Comparison of ENCODE assay signal across 8 cellular contexts in the genomic region with DNA sequence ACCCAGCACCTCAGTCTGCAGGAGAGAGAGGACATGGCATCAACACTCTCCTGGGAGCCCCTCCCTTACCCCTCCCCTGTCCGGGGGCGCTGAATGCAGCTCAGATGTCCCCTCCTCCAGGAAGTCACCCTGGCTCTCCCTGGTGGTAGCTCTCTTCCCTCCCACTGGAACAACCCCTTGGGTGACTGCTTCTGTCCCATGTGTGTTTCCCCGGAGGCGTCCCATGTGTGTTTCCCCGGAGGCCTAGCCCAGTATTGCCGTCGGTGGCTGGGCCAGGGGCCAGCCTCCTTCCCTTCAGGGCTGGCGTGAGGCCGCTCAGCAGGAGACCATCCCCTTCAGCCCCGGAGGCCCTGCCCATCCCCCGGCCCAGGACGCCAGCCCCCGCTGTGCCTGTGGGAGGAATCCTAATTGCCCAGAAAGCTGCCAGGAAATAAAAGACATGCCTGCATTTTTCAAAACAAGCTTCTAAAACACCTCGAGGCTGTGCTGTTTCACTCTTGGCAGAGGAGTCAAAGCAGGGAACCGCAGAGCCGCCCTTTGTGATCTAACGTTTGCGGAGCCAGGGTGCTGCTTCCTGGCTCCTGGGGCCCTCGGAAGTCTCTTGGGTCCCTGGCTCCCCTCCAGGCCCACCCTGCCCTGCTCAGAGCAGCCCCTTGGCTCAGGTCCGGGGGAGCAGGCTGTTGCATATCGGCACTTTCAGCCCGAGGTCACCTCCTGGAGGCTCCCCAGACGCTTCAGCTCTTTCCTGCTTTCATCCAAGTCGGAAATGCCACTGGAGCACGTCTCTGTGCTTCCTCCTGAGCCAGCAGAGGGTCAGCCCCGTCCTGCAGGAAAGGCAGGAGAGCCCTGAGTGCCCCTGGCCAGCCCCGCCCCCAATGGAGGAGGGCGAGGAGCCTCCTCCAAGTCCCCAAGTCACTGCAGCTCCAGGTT. TPM values are rescaled to one million over a fixed set of nuclear protein-coding genes. Genes with fewer than 3 reads are reported as not detected.
DNase-seq lines count a peak whose midpoint lies in the region; ATAC-seq and TF ChIP-seq lines count a peak whose summit lies in the region.

No MANE protein-coding gene starts in this region.

- POLR2A ChIA-PET in PC-3 (lab: Charles Lee; ENCODE audit: unreplicated experiment): no interaction called here

- peak; percentile 78 for ATAC-seq in PC-3
- ATAC-seq in psoas muscle: peak in 3 of 4 donors; percentile 9 to 21 (median 10)
- ATAC-seq in GM19324 (IDR thresholded peaks at IDR 0.05; ENCODE audit: low FRiP score, unreplicated experiment): no peak

- intact Hi-C loops in PC-3 (cut with micrococcal nuclease): no loop called here
- intact Hi-C loops in psoas muscle (cut with DNase I): no loop called here

- H3F3A ChIP-seq in PC-3 (ENCODE audit: low read length, unreplicated experiment): no peaks in the 10 kb centered on the region

- H3K36me3 ChIP-seq in PC-3 (ENCODE audit: low read depth, low read length) (no peaks in the 10 kb centered on the region), right atrium auricular region (no peaks in the 10 kb centered on the region), psoas muscle (ENCODE audit: insufficient read depth in 1 of 2, low read depth in 1 of 2) (peaks cover 0 to 5% of the 10 kb centered on the region in 2 donors)

- H3K4me3 ChIP-seq in PC-3 (ENCODE audit: low read length) (peak overlapping the region; percentile 52), astrocyte of the cerebellum (ENCODE audit: low read depth, low read length) (peak overlapping the region; percentile 13), right atrium auricular region (peak overlapping the region; percentile 9 to 30), psoas muscle (peak overlapping the region; percentile 16)

- TF ChIP-seq CTCF in PC-3 (conservative IDR thresholded peaks at IDR 0.05; ENCODE audit: low read depth, low read length): no peak
- TF ChIP-seq CTCF in astrocyte of the cerebellum (IDR thresholded peaks at IDR 0.05; ENCODE audit: low read depth, low read length, missing control alignments): peak; percentile 13
- no peak for TF ChIP-seq CTCF in right atrium auricular region (IDR thresholded peaks at IDR 0.05)
- no peak for TF ChIP-seq CTCF in psoas muscle (IDR thresholded peaks at IDR 0.05)

- BruUV-seq in PC-3 (replicated peaks; lab: Mats Ljungman, UMichigan): no TSS peak

- H3K9me3 ChIP-seq in PC-3 (ENCODE audit: low read length): peaks cover 10% of the 10 kb centered on the region; the same call in 1 of the 2 replicates
- H3K9me3 ChIP-seq in right atrium auricular region: peaks cover 0 to 8% of the 10 kb centered on the region in 2 donors
- H3K9me3 ChIP-seq in psoas muscle: no peaks in the 10 kb centered on the region

- H3K79me2 ChIP-seq in PC-3 (ENCODE audit: low read length): no peaks in the 10 kb centered on the region

- no peaks in the 10 kb centered on the region for H4K20me1 ChIP-seq in PC-3 (ENCODE audit: low read length)

- 31 to 39% (median 33%) methylated on average over 27 to 28 of the region's 28 CpGs for WGBS in psoas muscle, 3 donors

- H3K27me3 ChIP-seq in PC-3 (ENCODE audit: low read length): no peaks in the 10 kb centered on the region
- H3K27me3 ChIP-seq in right atrium auricular region: no peaks in the 10 kb centered on the region
- H3K27me3 ChIP-seq in psoas muscle (ENCODE audit: insufficient read depth in 3 of 3, low read length in 2 of 3): no peaks in the 10 kb centered on the region

- peak overlapping the region; percentile 61 for H2AFZ ChIP-seq in PC-3 (ENCODE audit: low read length)

- H3K9me2 ChIP-seq in PC-3 (replicated peaks; ENCODE audit: low read length): no peaks in the 10 kb centered on the region

- DNase-seq in D341Med (ENCODE audit: low spot score): peak; percentile 48
- peak; percentile 48 for DNase-seq in PC-3
- peak; percentile 87 for DNase-seq in astrocyte of the cerebellum (ENCODE audit: low read depth)
- peak; percentile 67 for DNase-seq in right atrium auricular region (ENCODE audit: low spot score)
- peak; percentile 53 to 63 for DNase-seq in psoas muscle
- DNase-seq in AML-193 (lab: John Stamatoyannopoulos, UW): no peak
- DNase-seq in GM19238 (ENCODE audit: insufficient read length, low spot score): no peak

- CTCF ChIA-PET in PC-3 (lab: Charles Lee): no interaction called here

- peaks cover 9% of the 10 kb centered on the region for H3K4me1 ChIP-seq in PC-3 (ENCODE audit: insufficient read depth, low read length)
- peaks cover 0 to 19% of the 10 kb centered on the region in 2 donors for H3K4me1 ChIP-seq in right atrium auricular region
- H3K4me1 ChIP-seq in psoas muscle: peaks cover 37% of the 10 kb centered on the region

- peak overlapping the region; percentile 75 for H3K4me2 ChIP-seq in PC-3 (ENCODE audit: low read length)

- in situ Hi-C loops in astrocyte of the cerebellum (cut with HindIII; ENCODE audit: low sequenced_read_pairs): no loop called here

- H3K27ac ChIP-seq in PC-3 (ENCODE audit: low read length) (peak overlapping the region; percentile 7), right atrium auricular region (peak overlapping the region; percentile 18 to 36), psoas muscle (peak overlapping the region; percentile 2)

- 0 out of 2 replicates have a peak overlapping the region, but pooled peaks have one; percentile 0 for H3K9ac ChIP-seq in PC-3 (ENCODE audit: low read length)

RNA-seq across cellular contexts. Expression of a gene that starts 11.4 kb away (rescaled TPM):
- 0.40 and 0.66 TPM in 2 replicates for total RNA-seq in PC-3 (2014; rRNA removed)
- total RNA-seq in right atrium auricular region: 10 to 100 TPM in 1 of 2 donors, 1 to 10 TPM in 1; 9.9 to 16.4 TPM
- 10 to 100 TPM in 2 of 4 donors, 1 to 10 TPM in 2; 8.6 to 36.9 (median 11.1) TPM for total RNA-seq in psoas muscle
- polyA plus RNA-seq in psoas muscle: 1 to 10 TPM; 7.8 to 9.2 (median 9.2) TPM

Comparison
In these comparisons a context has a peak if more than half of its experiments do, and no peak if none do; other contexts are left out.
1. DNase-seq: peak in D341Med (single experiment), PC-3 (single experiment), astrocyte of the cerebellum (single experiment), right atrium auricular region (single experiment) and psoas muscle (2 of 2); none in AML-193 (0 of 2) and GM19238 (single experiment).
2. Peak in every context shown above with its lines, with median percentiles within 50 percentile points of each other: H3K27ac ChIP-seq and H3K4me3 ChIP-seq.